In genomic region chr11:73307323-73308002, GRCh38 we compare ENCODE assay signal across 8 cellular contexts. TPM values are rescaled to one million over a fixed set of nuclear protein-coding genes. Genes with fewer than 3 reads are reported as not detected.
A peak's percentile ranks its signal among the peaks of the same experiment; 100 is the strongest.
DNase-seq lines count a peak whose midpoint lies in the region; ATAC-seq and TF ChIP-seq lines count a peak whose summit lies in the region.

No MANE protein-coding gene starts in this region.

- peak; percentile 72 for ATAC-seq in gastroesophageal sphincter

- WGBS in gastroesophageal sphincter (ENCODE audit: low coverage in 1 of 2), 2 donors = 0% methylated on average over 1 to 15 of the region's 56 CpGs

- TF ChIP-seq EP300 in gastroesophageal sphincter (IDR thresholded peaks at IDR 0.05) = no peak

- H3K4me2 ChIP-seq in MM.1S (ENCODE audit: low read depth, low read length) = peak overlapping the region; percentile 95

- H3K4me1 ChIP-seq in MM.1S (ENCODE audit: low read length) = no peaks in the 10 kb centered on the region
- H3K4me1 ChIP-seq in gastroesophageal sphincter = peaks cover 0 to 55% (median 17%) of the 10 kb centered on the region in 3 donors

- TF ChIP-seq CTCF in MM.1S (IDR thresholded peaks at IDR 0.05; ENCODE audit: low read length) (peak; percentile 86), gastroesophageal sphincter (IDR thresholded peaks at IDR 0.05) (peak in 3 of 4 experiments; percentile 93 to 98 (median 97))

- H3K9ac ChIP-seq in MM.1S (ENCODE audit: low read length) = peak overlapping the region; percentile 52; the same call in 1 of the 2 replicates

- H3F3A ChIP-seq in MM.1S (ENCODE audit: insufficient read depth, low read length) = no peaks in the 10 kb centered on the region; the same call in 1 of the 2 replicates

- no peaks in the 10 kb centered on the region for H3K9me2 ChIP-seq in MM.1S (replicated peaks; ENCODE audit: insufficient read depth, low read length)

- H2AFZ ChIP-seq in MM.1S (ENCODE audit: low read length) = peak overlapping the region; percentile 97

- H3K4me3 ChIP-seq in H7 (ENCODE audit: insufficient read depth, low read depth, low read length) = peak overlapping the region; percentile 82
- peak overlapping the region; percentile 89 for H3K4me3 ChIP-seq in MM.1S (ENCODE audit: low read length)
- H3K4me3 ChIP-seq in gastroesophageal sphincter = peak overlapping the region; percentile 62 to 89

- peak; percentile 96 for DNase-seq in Daoy (ENCODE audit: low read depth)
- DNase-seq in H7 = peak; percentile 99
- peak; percentile 90 for DNase-seq in MM.1S
- DNase-seq in SIG-M5 treated with dmso at 0.1 percent for 504 hours (lab: John Stamatoyannopoulos, UW; ENCODE audit: unreplicated experiment) = peak; percentile 96
- peak; percentile 89 for DNase-seq in activated naive CD4-positive, alpha-beta T cell treated with Interleukin-2 at 50 U/mL for 16 hours
- DNase-seq in non-pigmented ciliary epithelial cell (ENCODE audit: low read depth) = peak; percentile 95
- peak; percentile 94 for DNase-seq in superior temporal gyrus (ENCODE audit: extremely low spot score)

- no peaks in the 10 kb centered on the region for H3K79me2 ChIP-seq in MM.1S (ENCODE audit: low read length)

- H3K9me3 ChIP-seq in MM.1S (replicated peaks; ENCODE audit: insufficient read depth, low read length) (no peaks in the 10 kb centered on the region), gastroesophageal sphincter (no peaks in the 10 kb centered on the region)

- H3K27me3 ChIP-seq in H7 (ENCODE audit: control insufficient read depth, insufficient read depth, low read length) (peaks cover 26% of the 10 kb centered on the region), MM.1S (replicated peaks; ENCODE audit: insufficient read depth, low read length) (peaks cover 6% of the 10 kb centered on the region; the same call in 1 of the 2 replicates), gastroesophageal sphincter (no peaks in the 10 kb centered on the region)

- H3K36me3 ChIP-seq in H7 (replicated peaks; ENCODE audit: control insufficient read depth, insufficient read depth, low read length) (peaks cover 2% of the 10 kb centered on the region; the same call in 1 of the 2 replicates), MM.1S (replicated peaks; ENCODE audit: insufficient read depth, low read length) (no peaks in the 10 kb centered on the region), gastroesophageal sphincter (peaks cover 0 to 8% of the 10 kb centered on the region in 2 donors)

- no peaks in the 10 kb centered on the region for H4K20me1 ChIP-seq in MM.1S (ENCODE audit: insufficient read depth, low read length)

- H3K27ac ChIP-seq in MM.1S (ENCODE audit: low read length) (0 out of 2 replicates have a peak overlapping the region, but pooled peaks have one; percentile 4), gastroesophageal sphincter (peak overlapping the region; percentile 96 to 99 (median 98))

- TF ChIP-seq POLR2A in gastroesophageal sphincter (IDR thresholded peaks at IDR 0.05) = no peak

RNA-seq across cellular contexts. Expression of gene ARHGEF17, which starts 0.6 kb away (rescaled TPM):
- 4.7 and 6.0 TPM in 2 replicates for total RNA-seq in Daoy (2014; rRNA removed; shearing (Covaris generic))
- total RNA-seq in H7 (2014; rRNA removed; shearing (Covaris generic)) = 3.3 and 6.6 TPM in 2 replicates
- total RNA-seq in gastroesophageal sphincter = 100 to 1,000 TPM in 1 of 4 donors, 10 to 100 TPM in 3; 52.5 to 169 (median 84.4) TPM

RNA-seq across cellular contexts. Expression of gene P2RY6, which starts 35.3 kb away (rescaled TPM):
- 0.80 TPM in 1 of 2 replicates, not detected in the other for total RNA-seq in Daoy (2014; rRNA removed; shearing (Covaris generic))
- total RNA-seq in H7 (2014; rRNA removed; shearing (Covaris generic)) = 0.66 TPM in 1 of 2 replicates, not detected in the other
- 1 to 10 TPM; 1.8 to 2.8 (median 2.3) TPM for total RNA-seq in gastroesophageal sphincter

Comparison
In these comparisons a context has a peak if more than half of its experiments do, and no peak if none do; other contexts are left out.
1. Peak in every context shown above with its lines: DNase-seq, ATAC-seq, H3K4me3 ChIP-seq and H3K27ac ChIP-seq.